Comparison of ENCODE assay signal across 11 cellular contexts in the genomic region with DNA sequence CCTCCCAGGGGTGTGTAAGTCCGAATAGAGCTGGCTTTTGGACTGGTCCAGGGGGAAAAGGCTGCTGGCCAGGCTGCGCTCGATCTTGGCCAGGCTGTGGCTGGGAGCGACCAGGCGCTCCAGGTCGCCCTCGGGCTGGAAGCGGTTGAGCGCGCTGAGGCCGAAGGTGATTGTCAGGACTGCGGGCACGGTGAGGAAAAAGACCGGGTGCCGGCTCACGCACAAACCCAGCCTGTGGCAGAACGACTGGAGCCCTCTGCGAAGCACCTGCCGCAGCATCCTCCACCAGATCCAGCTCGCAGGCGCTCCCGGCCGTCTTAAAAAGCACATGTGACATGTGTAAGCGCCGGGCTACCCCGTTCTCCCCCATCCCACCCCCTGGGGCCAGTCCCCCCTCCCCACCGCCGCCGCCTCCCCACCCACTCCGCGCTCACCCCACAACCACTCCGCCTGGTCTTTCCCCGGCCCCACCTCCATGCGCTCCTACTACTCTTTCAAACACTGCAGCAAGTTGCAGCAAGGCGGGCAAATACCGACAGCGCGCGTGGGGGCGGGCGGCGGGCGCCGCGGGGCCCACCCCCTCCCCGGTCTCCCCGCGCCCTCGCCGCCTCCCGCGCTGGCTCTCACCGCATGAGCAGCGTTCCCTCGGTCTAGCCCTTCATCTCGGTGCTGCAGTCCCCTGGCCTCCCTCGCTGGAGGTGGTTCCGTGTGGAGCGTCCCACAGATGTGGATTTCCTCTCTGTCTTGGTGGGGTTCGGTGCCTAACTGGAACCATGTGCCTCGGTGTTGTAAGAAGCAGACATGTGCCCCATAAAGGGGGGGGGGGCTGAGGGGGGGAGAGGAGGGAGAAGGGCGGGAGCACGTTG. TPM values are rescaled to one million over a fixed set of nuclear protein-coding genes. Genes with fewer than 3 reads are reported as not detected.
DNase-seq lines count a peak whose midpoint lies in the region; ATAC-seq and TF ChIP-seq lines count a peak whose summit lies in the region.
"Had no signal": no experiment of that assay in that cellular context is flagged by ENCODE, and none has a peak within 500 bp of the region (broad histone marks: within the 10 kb centered on the region; RNA-seq: fewer than 3 reads in every experiment).

No MANE protein-coding gene starts in this region.

- WGBS in mesenchymal stem cell, result 31% methylated on average over 44 of the region's 63 CpGs

- H3K27me3 ChIP-seq in mesenchymal stem cell (ENCODE audit: control insufficient read depth in 1 of 2, insufficient read depth in 1 of 2, low read length in 2 of 2), result peaks cover 0 to 4% of the 10 kb centered on the region in 2 experiments

- peak in 1 of 2 donors; percentile 55 for ATAC-seq in natural killer cell treated with Interleukin-12 subunit alpha and Interleukin-12 subunit beta and Interleukin-15 and Interleukin-18, amount 100 ng/mL, for 72 hours
- ATAC-seq in natural killer cell (no peak), HG03095 (IDR thresholded peaks at IDR 0.05; ENCODE audit: unreplicated experiment) (no peak), T-cell (replicated peaks in 1 of 4) (no peak), GM21529 (IDR thresholded peaks at IDR 0.05; ENCODE audit: unreplicated experiment) (no peak)

- intact Hi-C loops in natural killer cell (cut with micrococcal nuclease), result no loop called here

- no peak overlapping the region for H2AFZ ChIP-seq in mesenchymal stem cell (ENCODE audit: low read depth, low read length)

- peak overlapping the region; percentile 60 for H3K9ac ChIP-seq in mesenchymal stem cell (ENCODE audit: low read length)

- no peaks in the 10 kb centered on the region for H3K4me1 Mint-ChIP-seq in natural killer cell treated with Interleukin-12 subunit alpha and Interleukin-12 subunit beta and Interleukin-15 and Interleukin-18, amount 100 ng/mL, for 72 hours (ENCODE audit: low read depth in 2 of 2)
- H3K4me1 Mint-ChIP-seq in natural killer cell (no peaks in the 10 kb centered on the region), T-cell (peaks cover 0 to 2% (median 2%) of the 10 kb centered on the region in 3 donors)

- H3K23ac ChIP-seq in mesenchymal stem cell (ENCODE audit: low read length in 2 of 2), result no peak overlapping the region

- no peak overlapping the region for H3K27ac Mint-ChIP-seq in natural killer cell treated with Interleukin-12 subunit alpha and Interleukin-12 subunit beta and Interleukin-15 and Interleukin-18, amount 100 ng/mL, for 72 hours
- H3K27ac Mint-ChIP-seq in natural killer cell (no peak overlapping the region), T-cell (no peak overlapping the region)
- H3K27ac Mint-ChIP-seq: activated naive CD8-positive, alpha-beta T cell; CD4-positive, alpha-beta T cell had no signal

- no peak overlapping the region for H2AK5ac ChIP-seq in mesenchymal stem cell (ENCODE audit: low read length, severe bottlenecking)

- H3K14ac ChIP-seq in mesenchymal stem cell (ENCODE audit: low read length in 2 of 2), result no peak overlapping the region

- DNase-seq in natural killer cell treated with Interleukin-12 subunit alpha and Interleukin-12 subunit beta and Interleukin-15 and Interleukin-18, amount 100 ng/mL, for 72 hours (ENCODE audit: low spot score), result peak; percentile 57
- DNase-seq in natural killer cell (no peak), choroid plexus epithelial cell (ENCODE audit: low read depth) (no peak), mesenchymal stem cell (peak; percentile 23), DMS79 (lab: John Stamatoyannopoulos, UW) (no peak), T-cell (no peak)
- DNase-seq: CD4-positive, alpha-beta T cell had no signal

- peak overlapping the region; percentile 40 for H3K4me3 ChIP-seq in choroid plexus epithelial cell (ENCODE audit: low read depth, low read length)
- peak overlapping the region; percentile 5 to 76 for H3K4me3 ChIP-seq in mesenchymal stem cell (ENCODE audit: insufficient read depth in 1 of 2, low read depth in 1 of 2, low read length in 2 of 2)

- H2BK5ac ChIP-seq in mesenchymal stem cell (ENCODE audit: low read depth, low read length, poor library complexity, severe bottlenecking), result no peak overlapping the region

- CTCF ChIA-PET in T-cell (lab: Charles Lee), result interaction anchor here in 1 of 2 donors (0.7 kb wide), 1 partner anchor 574 kb away, joined by 3 read pairs; no protein-coding TSS in a partner anchor

- peaks cover 5% of the 10 kb centered on the region for H3K79me1 ChIP-seq in mesenchymal stem cell (replicated peaks; ENCODE audit: low read length, poor library complexity, severe bottlenecking)

- H3K36me3 Mint-ChIP-seq in natural killer cell treated with Interleukin-12 subunit alpha and Interleukin-12 subunit beta and Interleukin-15 and Interleukin-18, amount 100 ng/mL, for 72 hours, result no peaks in the 10 kb centered on the region
- H3K36me3 Mint-ChIP-seq in natural killer cell, result no peaks in the 10 kb centered on the region
- H3K36me3 Mint-ChIP-seq in T-cell, result no peaks in the 10 kb centered on the region
- H3K36me3 Mint-ChIP-seq: activated naive CD8-positive, alpha-beta T cell had no signal

- no peak overlapping the region for H2BK12ac ChIP-seq in mesenchymal stem cell (ENCODE audit: low read length in 2 of 2)

- POLR2A ChIA-PET in T-cell (lab: Charles Lee), result no interaction called here

- no peak overlapping the region for H2BK120ac ChIP-seq in mesenchymal stem cell (ENCODE audit: low read depth, low read length)

- no peaks in the 10 kb centered on the region for H3K9me3 Mint-ChIP-seq in natural killer cell treated with Interleukin-12 subunit alpha and Interleukin-12 subunit beta and Interleukin-15 and Interleukin-18, amount 100 ng/mL, for 72 hours
- H3K9me3 Mint-ChIP-seq in natural killer cell (peaks cover 0 to 2% of the 10 kb centered on the region in 2 donors), T-cell (no peaks in the 10 kb centered on the region)
- H3K9me3 Mint-ChIP-seq: CD4-positive, alpha-beta T cell had no signal

- H3K4me1 ChIP-seq in mesenchymal stem cell (ENCODE audit: control insufficient read depth, insufficient read depth, low read depth, low read length), result peaks cover 13% of the 10 kb centered on the region

- H3K18ac ChIP-seq in mesenchymal stem cell (ENCODE audit: low read depth in 1 of 2, low read length in 2 of 2), result peak overlapping the region in 1 of 2 experiments; percentile 37

- H3K4ac ChIP-seq in mesenchymal stem cell (ENCODE audit: low read depth in 1 of 2, low read length in 2 of 2), result no peak overlapping the region

- H3K9me3 ChIP-seq in mesenchymal stem cell (ENCODE audit: control insufficient read depth, low read length), result no peaks in the 10 kb centered on the region

- H3K4me3 Mint-ChIP-seq in natural killer cell treated with Interleukin-12 subunit alpha and Interleukin-12 subunit beta and Interleukin-15 and Interleukin-18, amount 100 ng/mL, for 72 hours, result no peak overlapping the region
- H3K4me3 Mint-ChIP-seq in natural killer cell (no peak overlapping the region), T-cell (no peak overlapping the region)
- H3K4me3 Mint-ChIP-seq: activated naive CD8-positive, alpha-beta T cell; CD4-positive, alpha-beta T cell had no signal

- no peak overlapping the region for H2BK15ac ChIP-seq in mesenchymal stem cell (ENCODE audit: low read depth, poor library complexity, severe bottlenecking)

- H3K36me3 ChIP-seq in mesenchymal stem cell (ENCODE audit: control insufficient read depth in 1 of 2, insufficient read depth in 2 of 2, low read depth in 1 of 2, low read length in 2 of 2), result peaks cover 0 to 4% of the 10 kb centered on the region in 2 experiments

- H3K4me2 ChIP-seq in mesenchymal stem cell (ENCODE audit: low read length, poor library complexity, severe bottlenecking), result peak overlapping the region; percentile 87

- no peak overlapping the region for H3K27ac ChIP-seq in mesenchymal stem cell (ENCODE audit: low read length, poor library complexity, severe bottlenecking)

- H4K91ac ChIP-seq in mesenchymal stem cell (ENCODE audit: low read length), result no peak overlapping the region

- H3K27me3 Mint-ChIP-seq in natural killer cell treated with Interleukin-12 subunit alpha and Interleukin-12 subunit beta and Interleukin-15 and Interleukin-18, amount 100 ng/mL, for 72 hours, result peaks cover 10 to 26% of the 10 kb centered on the region in 2 donors
- H3K27me3 Mint-ChIP-seq in natural killer cell (ENCODE audit: low read depth in 2 of 2) (peaks cover 14 to 18% of the 10 kb centered on the region in 2 donors), T-cell (peaks cover 18 to 24% of the 10 kb centered on the region in 2 donors)

- no peak for TF ChIP-seq CTCF in natural killer cell (IDR thresholded peaks at IDR 0.05)
- TF ChIP-seq CTCF in choroid plexus epithelial cell (conservative IDR thresholded peaks at IDR 0.05; ENCODE audit: low read depth, low read length), result no peak

- no peak overlapping the region for H4K8ac ChIP-seq in mesenchymal stem cell (ENCODE audit: low read length)

RNA-seq across cellular contexts. Expression of a gene that starts 42.4 kb away (rescaled TPM):
- total RNA-seq in natural killer cell treated with Interleukin-12 subunit alpha and Interleukin-12 subunit beta and Interleukin-15 and Interleukin-18, amount 100 ng/mL, for 72 hours, result not detected
- total RNA-seq in natural killer cell (not detected), T-cell (not detected)
- polyA plus RNA-seq in mesenchymal stem cell (2013, experiment 1 of 2), result 7.8 TPM
- polyA plus RNA-seq in mesenchymal stem cell (2013, experiment 2 of 2), result 8.5 TPM
- total RNA-seq: CD4-positive, alpha-beta T cell; RPMI7951 had no signal

Comparison
In these comparisons a context has a peak if more than half of its experiments do, and no peak if none do; other contexts are left out.
1. DNase-seq: peak in natural killer cell treated with Interleukin-12 subunit alpha and Interleukin-12 subunit beta and Interleukin-15 and Interleukin-18, amount 100 ng/mL, for 72 hours (single experiment) and mesenchymal stem cell (single experiment); none in natural killer cell (single experiment), choroid plexus epithelial cell (single experiment), DMS79 (single experiment) and T-cell (0 of 34).